ENCODE assay signal across 11 cellular contexts in genomic region chr1:1356166-1356795, GRCh38. TPM values are rescaled to one million over a fixed set of nuclear protein-coding genes. Genes with fewer than 3 reads are reported as not detected.
DNase-seq lines count a peak whose midpoint lies in the region; ATAC-seq and TF ChIP-seq lines count a peak whose summit lies in the region.
"Had no signal": no experiment of that assay in that cellular context is flagged by ENCODE, and none has a peak within 500 bp of the region (broad histone marks: within the 10 kb centered on the region; RNA-seq: fewer than 3 reads in every experiment).

No MANE protein-coding gene starts in this region.

- H3K4me1 ChIP-seq in osteoblast (ENCODE audit: insufficient read depth, low read length) (peaks cover 34% of the 10 kb centered on the region), transverse colon (peaks cover 24 to 72% (median 41%) of the 10 kb centered on the region in 4 donors)

- no peak overlapping the region for H2AFZ ChIP-seq in osteoblast (ENCODE audit: low read length)

- peaks cover 59% of the 10 kb centered on the region for H3K79me2 ChIP-seq in osteoblast (ENCODE audit: insufficient read depth, low read length)

- no peak for TF ChIP-seq POLR2A in transverse colon (IDR thresholded peaks at IDR 0.05)

- no peak for ATAC-seq in T-helper 17 cell

- no peaks in the 10 kb centered on the region for H3K9me3 ChIP-seq in WERI-Rb-1 (ENCODE audit: severe bottlenecking)
- no peaks in the 10 kb centered on the region for H3K9me3 ChIP-seq in osteoblast (ENCODE audit: low read depth, low read length)
- H3K9me3 ChIP-seq in transverse colon = no peaks in the 10 kb centered on the region
- H3K9me3 ChIP-seq in T-helper 17 cell (ENCODE audit: control insufficient read depth, low read length, poor library complexity, severe bottlenecking) = no peaks in the 10 kb centered on the region

- intact Hi-C loops in transverse colon (cut with DNase I; ENCODE audit: low total_unique reads) = loop anchor here (2.0 kb wide), 1 partner anchor 19 kb away; the partner anchor contains the start of gene AURKAIP1

- peaks cover 11% of the 10 kb centered on the region for H3K27me3 Mint-ChIP-seq in T-helper 17 cell

- H3K36me3 ChIP-seq in WERI-Rb-1 (peaks cover 31% of the 10 kb centered on the region), osteoblast (ENCODE audit: insufficient read depth, low read length) (peaks cover 29% of the 10 kb centered on the region), transverse colon (no peaks in the 10 kb centered on the region)

- H3K4me2 ChIP-seq in osteoblast (ENCODE audit: insufficient read depth, low read length) = peak overlapping the region; percentile 89

- H4K20me1 ChIP-seq in osteoblast (ENCODE audit: insufficient read depth, low read length) = peaks cover 32% of the 10 kb centered on the region

- peaks cover 21% of the 10 kb centered on the region for H3K4me1 Mint-ChIP-seq in T-helper 17 cell

- no peak for TF ChIP-seq EP300 in transverse colon (IDR thresholded peaks at IDR 0.05; ENCODE audit: low read depth)

- no peak overlapping the region for H3K27ac Mint-ChIP-seq in T-helper 17 cell

- H3K27ac ChIP-seq in WERI-Rb-1 (no peak overlapping the region), osteoblast (ENCODE audit: low read depth, low read length) (no peak overlapping the region), transverse colon (peak overlapping the region; percentile 86 to 92 (median 89))

- in situ Hi-C loops in transverse colon (cut with MboI; ENCODE audit: low pct_ligation_motif_present in 1 of 4, low pct_unique_long_range_greater_than_20kb in 1 of 4, low sequenced_read_pairs in 3 of 4) = no loop called here

- no peaks in the 10 kb centered on the region for H3K36me3 Mint-ChIP-seq in T-helper 17 cell (ENCODE audit: low read depth)

- TF ChIP-seq CTCF in WERI-Rb-1 (IDR thresholded peaks at IDR 0.05; ENCODE audit: low read depth, low read length) = no peak
- no peak for TF ChIP-seq CTCF in fibroblast of mammary gland (conservative IDR thresholded peaks at IDR 0.05; ENCODE audit: control insufficient read depth, insufficient read depth, low read depth, low read length)
- TF ChIP-seq CTCF in osteoblast (IDR thresholded peaks at IDR 0.05; ENCODE audit: extremely low read depth, low read depth, low read length) = no peak
- TF ChIP-seq CTCF in transverse colon (IDR thresholded peaks at IDR 0.05) = no peak

- no peak for DNase-seq in WERI-Rb-1
- no peak for DNase-seq in fibroblast of mammary gland (ENCODE audit: low read depth)
- DNase-seq in osteoblast (ENCODE audit: insufficient read length, low spot score, missing footprints) = peak; percentile 91
- DNase-seq in transverse colon = no peak
- no peak for DNase-seq in NCI-H2227 treated with DMSO at 0.1 percent for 48 hours (lab: John Stamatoyannopoulos, UW)
- DNase-seq in mucosa of gallbladder (ENCODE audit: low spot score) = no peak
- DNase-seq in T-helper 17 cell = no peak
- DNase-seq: activated T-cell treated with anti-CD3 and anti-CD28 coated beads for 4 hours; MV-4-11; stimulated activated CD4-positive, alpha-beta T cell treated with anti-CD3 and anti-CD28 coated beads, Interleukin-2, amount 100 ng/mL, for 24 hours; stimulated activated naive CD4-positive, alpha-beta T cell treated with Interleukin-2 at 50 U/mL for 16 hours had no signal

- H3K27me3 ChIP-seq in WERI-Rb-1 (ENCODE audit: insufficient read depth, low read depth, severe bottlenecking) (no peaks in the 10 kb centered on the region), osteoblast (ENCODE audit: insufficient read depth, low read length) (no peaks in the 10 kb centered on the region), transverse colon (peaks cover 70% of the 10 kb centered on the region)

- H3K4me3 ChIP-seq in WERI-Rb-1 (ENCODE audit: low read depth, low read length) (peak overlapping the region; percentile 86), fibroblast of mammary gland (ENCODE audit: control insufficient read depth, low read depth, low read length) (peak overlapping the region; percentile 86), osteoblast (ENCODE audit: insufficient read depth, low read length) (peak overlapping the region; percentile 95), transverse colon (peak overlapping the region in 3 of 4 donors; percentile 39 to 54 (median 40))

- no peak overlapping the region for H3K4me3 Mint-ChIP-seq in T-helper 17 cell

- WGBS in transverse colon (ENCODE audit: low coverage in 1 of 2), 2 donors = 20% methylated on average over 8 of the region's 8 CpGs; no CpG with 5 or more reads in 1 of the 2 donors

RNA-seq across cellular contexts. Expression of gene MXRA8, which starts 2.1 kb away (rescaled TPM):
- 689 and 735 TPM in 2 replicates for total RNA-seq in osteoblast
- 100 to 1,000 TPM in 1 of 4 donors, 10 to 100 TPM in 3; 31.1 to 145 (median 57.1) TPM for total RNA-seq in transverse colon
- 73.1 TPM for total RNA-seq in mucosa of gallbladder
- 1 to 10 TPM in 1 of 2 donors, under 1 TPM in 1; 0.42 to 1.0 TPM for total RNA-seq in T-helper 17 cell

RNA-seq across cellular contexts. Expression of gene DVL1, which starts 7.1 kb away (rescaled TPM):
- total RNA-seq in osteoblast (73.5 and 81.9 TPM in 2 replicates), transverse colon (100 to 1,000 TPM; 103 to 182 (median 115) TPM), mucosa of gallbladder (72.7 TPM), T-helper 17 cell (10 to 100 TPM; 41.0 to 45.8 TPM)

RNA-seq across cellular contexts. Expression of gene AURKAIP1, which starts 18.7 kb away (rescaled TPM):
- total RNA-seq in osteoblast (64.8 and 74.6 TPM in 2 replicates), transverse colon (100 to 1,000 TPM; 110 to 197 (median 167) TPM), mucosa of gallbladder (135 TPM), T-helper 17 cell (10 to 100 TPM; 58.3 to 62.6 TPM)

RNA-seq across cellular contexts. Expression of gene TAS1R3, which starts 25.2 kb away (rescaled TPM):
- total RNA-seq in osteoblast (under 0.01 TPM in 2 replicates), transverse colon (1 to 10 TPM in 2 of 4 donors, under 1 TPM in 1, not detected in 1; 0.40 to 2.0 (median 1.9) TPM), mucosa of gallbladder (0.40 TPM), T-helper 17 cell (under 1 TPM; 0.72 to 0.96 TPM)

RNA-seq across cellular contexts. Expression of gene CPTP, which starts 31.7 kb away (rescaled TPM):
- total RNA-seq in osteoblast (12.7 and 13.8 TPM in 2 replicates), transverse colon (100 to 1,000 TPM in 1 of 4 donors, 10 to 100 TPM in 3; 48.0 to 134 (median 77.7) TPM), mucosa of gallbladder (36.1 TPM), T-helper 17 cell (10 to 100 TPM; 14.3 to 15.7 TPM)

Comparison
In these comparisons a context has a peak if more than half of its experiments do, and no peak if none do; other contexts are left out.
1. H3K27ac ChIP-seq: peak in transverse colon (4 of 4); none in WERI-Rb-1 (single experiment) and osteoblast (single experiment).
2. H3K4me3 ChIP-seq: peak in every context shown above with its lines; median percentile 95 in osteoblast; 86 in WERI-Rb-1; 86 in fibroblast of mammary gland; 40 in transverse colon.
3. RNA of gene MXRA8, which starts 2.1 kb away (total RNA-seq): 689 to 735 TPM in osteoblast, 73.1 TPM in mucosa of gallbladder (single experiment) and 31.1 to 145 TPM in transverse colon; 0.42 to 1.0 TPM in T-helper 17 cell; every median in the first group is over 10 times any median in the second.